Comparison of ENCODE assay signal across 8 cellular contexts in the genomic region with DNA sequence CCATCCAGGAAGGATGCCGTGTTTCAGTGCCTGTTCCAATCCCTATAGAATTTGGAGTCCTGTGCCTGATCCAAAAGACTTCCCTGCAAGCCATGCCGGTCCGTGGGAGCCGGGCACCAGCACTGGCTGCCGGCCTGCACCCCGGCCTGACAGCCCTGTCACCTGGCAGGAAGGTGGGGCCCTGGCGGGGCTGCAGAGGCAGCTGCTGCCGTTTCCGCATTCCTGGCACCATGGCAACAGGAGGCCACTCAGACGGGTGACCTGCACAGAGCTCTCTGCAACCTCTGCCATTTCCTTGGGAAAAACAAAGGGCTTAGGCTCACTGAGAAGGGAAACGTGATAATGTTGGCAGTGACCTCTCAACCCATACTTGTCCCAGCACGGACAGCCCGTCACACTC.
DNase-seq lines count a peak whose midpoint lies in the region; ATAC-seq, FAIRE-seq and TF ChIP-seq lines count a peak whose summit lies in the region.

No MANE protein-coding gene starts in this region.

- no peaks in the 10 kb centered on the region for H3K9me3 Mint-ChIP-seq in H9
- H3K9me3 Mint-ChIP-seq in endodermal cell: no peaks in the 10 kb centered on the region

- FAIRE-seq in pancreas (lab: Jason Lieb, UNC): no peak

- H2BK120ac ChIP-seq in H9 (ENCODE audit: low read depth, low read length, poor library complexity, severe bottlenecking): no peak overlapping the region

- no peak overlapping the region for H3K56ac ChIP-seq in H9 (ENCODE audit: insufficient read length, low read depth, low read length)

- H2AK5ac ChIP-seq in H9 (ENCODE audit: insufficient read length, low read length): no peak overlapping the region

- no peak overlapping the region for H3K27ac ChIP-seq in H9 (ENCODE audit: insufficient read length, low read depth, low read length)
- H3K27ac ChIP-seq in endodermal cell (ENCODE audit: low read depth, low read length): no peak overlapping the region
- peak overlapping the region; percentile 52 to 67 (median 66) for H3K27ac ChIP-seq in pancreas

- no peaks in the 10 kb centered on the region for H3K79me2 ChIP-seq in H9 (ENCODE audit: insufficient read depth, low read length)

- H4K8ac ChIP-seq in H9 (replicated peaks; ENCODE audit: insufficient read length, low read depth, low read length): no peak overlapping the region

- intact Hi-C loops in pancreas (cut with DNase I) (no loop called here), lower leg skin (cut with DNase I; ENCODE audit: low total_unique reads) (no loop called here)

- no peak overlapping the region for H4K5ac ChIP-seq in H9 (ENCODE audit: insufficient read length, low read depth, low read length)

- TF ChIP-seq CTCF in H9 (conservative IDR thresholded peaks at IDR 0.05): no peak
- no peak for TF ChIP-seq CTCF in endodermal cell (conservative IDR thresholded peaks at IDR 0.05)
- no peak for TF ChIP-seq CTCF in pancreas (IDR thresholded peaks at IDR 0.05)
- no peak for TF ChIP-seq CTCF in lower leg skin (IDR thresholded peaks at IDR 0.05)

- H3K4me2 ChIP-seq in H9 (ENCODE audit: insufficient read depth, insufficient read length, low read length): no peak overlapping the region

- H3K27me3 ChIP-seq in H9 (ENCODE audit: insufficient read depth, low read length) (no peaks in the 10 kb centered on the region), endodermal cell (ENCODE audit: control insufficient read depth, insufficient read depth, low read length, poor library complexity, severe bottlenecking) (no peaks in the 10 kb centered on the region), pancreas (no peaks in the 10 kb centered on the region)

- H4K91ac ChIP-seq in H9 (ENCODE audit: insufficient read length, low read depth, low read length): no peak overlapping the region

- no peaks in the 10 kb centered on the region for H3K23me2 ChIP-seq in H9 (ENCODE audit: insufficient read length, low read depth, low read length, poor library complexity, severe bottlenecking)

- H3K27ac Mint-ChIP-seq in H9 (peak overlapping the region in 2 of 3 experiments; percentile 91 to 92; a peak in 3 of 7 replicates), endodermal cell (peak overlapping the region; percentile 81)

- H3K4me1 Mint-ChIP-seq in H9 (peaks cover 24 to 26% of the 10 kb centered on the region in 2 experiments), endodermal cell (peaks cover 10% of the 10 kb centered on the region)

- peak overlapping the region; percentile 81; the same call in 1 of the 2 replicates for H3K14ac ChIP-seq in H9 (ENCODE audit: insufficient read depth, low read length)

- H3K4me3 Mint-ChIP-seq in H9: no peak overlapping the region
- H3K4me3 Mint-ChIP-seq in endodermal cell: peak overlapping the region; percentile 2

- peak overlapping the region; percentile 56 for H3K18ac ChIP-seq in H9 (ENCODE audit: insufficient read length, low read depth, low read length)

- no peak overlapping the region for H3K4me3 ChIP-seq in endodermal cell (ENCODE audit: low read length)
- H3K4me3 ChIP-seq in pancreas: peak overlapping the region in 1 of 4 donors; percentile 3
- H3K4me3 ChIP-seq in lower leg skin (ENCODE audit: low read depth, poor library complexity, severe bottlenecking): no peak overlapping the region

- H3K36me3 Mint-ChIP-seq in H9 (ENCODE audit: insufficient read depth in 1 of 3, low read depth in 3 of 3): no peaks in the 10 kb centered on the region
- no peaks in the 10 kb centered on the region for H3K36me3 Mint-ChIP-seq in endodermal cell (ENCODE audit: low read depth)

- H2BK20ac ChIP-seq in H9 (ENCODE audit: low read depth, low read length, poor library complexity, severe bottlenecking): no peak overlapping the region

- no peak overlapping the region for H2BK15ac ChIP-seq in H9 (ENCODE audit: low read depth, low read length)

- H3K23ac ChIP-seq in H9 (ENCODE audit: insufficient read length, low read depth, low read length): no peak overlapping the region

- no peak overlapping the region for H3T11ph ChIP-seq in H9 (ENCODE audit: low read length)

- H2BK12ac ChIP-seq in H9 (ENCODE audit: insufficient read length, low read depth, low read length): no peak overlapping the region

- H3K9ac ChIP-seq in H9 (ENCODE audit: extremely low read depth, insufficient read length, low read length) (no peak overlapping the region), endodermal cell (ENCODE audit: extremely low read depth, low read length, poor library complexity, severe bottlenecking) (peak overlapping the region; percentile 26)

- no peak overlapping the region for H2AFZ ChIP-seq in H9 (ENCODE audit: low read length)

- DNase-seq in H9 (peak; percentile 92), NCI-H2196 (lab: John Stamatoyannopoulos, UW; ENCODE audit: unreplicated experiment) (peak; percentile 71), endodermal cell (peak; percentile 94), pancreas (peak; percentile 89 to 96 (median 92)), lower leg skin (ENCODE audit: low spot score in 2 of 2) (no peak), OCI-M2 (lab: John Stamatoyannopoulos, UW; ENCODE audit: unreplicated experiment) (no peak)

- no CpG with 5 or more reads among the region's 13 CpGs for WGBS in H9 (ENCODE audit: extremely low coverage, insufficient read length, low lambda C conversion rate)
- WGBS in endodermal cell (ENCODE audit: insufficient coverage in 1 of 2, insufficient read length in 1 of 2), 2 experiments: 16 to 32% methylated on average over 2 to 13 of the region's 13 CpGs
- 5 to 12% methylated on average over 13 of the region's 13 CpGs for WGBS in pancreas, 2 donors
- WGBS in lower leg skin, 2 donors: 20 to 31% methylated on average over 13 of the region's 13 CpGs

- H3K4ac ChIP-seq in H9 (ENCODE audit: low read depth, low read length): no peak overlapping the region

- no peak for TF ChIP-seq POLR2A in lower leg skin (IDR thresholded peaks at IDR 0.05)

- no peaks in the 10 kb centered on the region for H4K20me1 ChIP-seq in H9 (ENCODE audit: control insufficient read depth, insufficient read depth, insufficient read length)

- H3K9me3 ChIP-seq in H9 (ENCODE audit: control insufficient read depth, low read depth, low read length) (no peaks in the 10 kb centered on the region), endodermal cell (ENCODE audit: control insufficient read depth, low read length) (no peaks in the 10 kb centered on the region), pancreas (no peaks in the 10 kb centered on the region)

- H2BK5ac ChIP-seq in H9 (ENCODE audit: insufficient read length, low read length): no peak overlapping the region

- peaks cover 4% of the 10 kb centered on the region for H3K4me1 ChIP-seq in H9 (ENCODE audit: insufficient read depth, low read length)
- H3K4me1 ChIP-seq in endodermal cell (ENCODE audit: control insufficient read depth, insufficient read depth, low read length): no peaks in the 10 kb centered on the region
- peaks cover 7 to 12% (median 9%) of the 10 kb centered on the region in 3 donors for H3K4me1 ChIP-seq in pancreas

- H3K27me3 Mint-ChIP-seq in H9 (ENCODE audit: low read depth) (no peaks in the 10 kb centered on the region), endodermal cell (ENCODE audit: insufficient read depth) (no peaks in the 10 kb centered on the region)

- H3K36me3 ChIP-seq in endodermal cell (ENCODE audit: control insufficient read depth, insufficient read depth, low read length) (no peaks in the 10 kb centered on the region), pancreas (no peaks in the 10 kb centered on the region)

- peak; percentile 98 to 99 (median 98) for ATAC-seq in pancreas
- ATAC-seq in HG02885 (IDR thresholded peaks at IDR 0.05; ENCODE audit: poor library complexity, unreplicated experiment): no peak
- ATAC-seq in GM21423 (IDR thresholded peaks at IDR 0.05; ENCODE audit: unreplicated experiment): no peak

- no peaks in the 10 kb centered on the region for H3K79me1 ChIP-seq in H9 (ENCODE audit: insufficient read depth, low read depth, low read length, poor library complexity, severe bottlenecking)

Comparison
In these comparisons a context has a peak if more than half of its experiments do, and no peak if none do; other contexts are left out.
1. DNase-seq: peak in H9 (single experiment), NCI-H2196 (single experiment), endodermal cell (single experiment) and pancreas (6 of 6); none in lower leg skin (0 of 2) and OCI-M2 (single experiment).
2. H3K27ac ChIP-seq: peak in pancreas (4 of 4); none in H9 (single experiment) and endodermal cell (single experiment).
3. ATAC-seq: peak in pancreas (4 of 4); none in HG02885 (single experiment) and GM21423 (single experiment).